21 cellular contexts compared by ENCODE assay signal in genomic region chr14:22607291-22607690, GRCh38. TPM values are rescaled to one million over a fixed set of nuclear protein-coding genes. Genes with fewer than 3 reads are reported as not detected.
"Had no signal": no experiment of that assay in that cellular context is flagged by ENCODE, and none has a peak within 500 bp of the region (broad histone marks: within the 10 kb centered on the region; RNA-seq: fewer than 3 reads in every experiment).

No MANE protein-coding gene starts in this region.

- H3K9me3 Mint-ChIP-seq: central memory CD8-positive, alpha-beta T cell; effector memory CD8-positive, alpha-beta T cell; natural killer cell; WTC11 had no signal

- ATAC-seq: activated CD8-positive, alpha-beta T cell treated with anti-CD3 and anti-CD28 coated beads, Interleukin-2, amount 10 ng/mL, durations not matched to agents 7 days and 5 days; effector memory CD8-positive, alpha-beta T cell; natural killer cell; stimulated activated naive CD8-positive, alpha-beta T cell treated with anti-CD3 and anti-CD28 coated beads, Interleukin-15, Interleukin-2, amounts not matched to agents 100 U/mL and 50 U/mL, for 24 hours; WTC11 had no signal

- H3K4me3 Mint-ChIP-seq: activated CD8-positive, alpha-beta T cell treated with anti-CD3 and anti-CD28 coated beads, Interleukin-2, amount 10 ng/mL, durations not matched to agents 7 days and 5 days; activated naive CD8-positive, alpha-beta T cell; central memory CD8-positive, alpha-beta T cell; effector memory CD8-positive, alpha-beta T cell; natural killer cell; WTC11 had no signal

- DNase-seq: activated CD4-positive, alpha-beta T cell treated with anti-CD3 and anti-CD28 coated beads for 48 hours; activated CD8-positive, alpha-beta memory T cell treated with anti-CD3 and anti-CD28 coated beads, Interleukin-2, amount 50 U/mL, for 4 hours; activated CD8-positive, alpha-beta T cell treated with anti-CD3 and anti-CD28 coated beads, Interleukin-2, amount 10 ng/mL, durations not matched to agents 7 days and 5 days; activated gamma-delta T cell treated with Interleukin-2 at 50 U/mL for 16 hours; amniotic stem cell; brain microvascular endothelial cell; effector memory CD8-positive, alpha-beta T cell; natural killer cell; posterior cingulate gyrus; stimulated activated naive CD8-positive, alpha-beta T cell treated with anti-CD3 and anti-CD28 coated beads, Interleukin-15, Interleukin-2, amounts not matched to agents 100 U/mL and 50 U/mL, for 24 hours; T-helper 2 cell; transverse colon had no signal

- H3K4me1 ChIP-seq: transverse colon, vagina had no signal

- H3K4me1 Mint-ChIP-seq: central memory CD8-positive, alpha-beta T cell; WTC11 had no signal

- H3K27ac ChIP-seq: brain microvascular endothelial cell, neutrophil, transverse colon, vagina had no signal

- H3K27me3 ChIP-seq: brain microvascular endothelial cell, neutrophil, transverse colon, vagina had no signal

- H3K27me3 Mint-ChIP-seq: activated naive CD8-positive, alpha-beta T cell; central memory CD8-positive, alpha-beta T cell; effector memory CD8-positive, alpha-beta T cell had no signal

- H3K27ac Mint-ChIP-seq: activated CD8-positive, alpha-beta T cell treated with anti-CD3 and anti-CD28 coated beads, Interleukin-2, amount 10 ng/mL, durations not matched to agents 7 days and 5 days; activated naive CD8-positive, alpha-beta T cell; natural killer cell; WTC11 had no signal

- H3K9me3 ChIP-seq: neutrophil, transverse colon, vagina had no signal

- H3K4me3 ChIP-seq: transverse colon, vagina had no signal

RNA-seq across cellular contexts. Expression of gene OR6J1, which starts 36.9 kb away (rescaled TPM):
- total RNA-seq: activated CD8-positive, alpha-beta T cell treated with anti-CD3 and anti-CD28 coated beads, Interleukin-2, amount 10 ng/mL, durations not matched to agents 7 days and 5 days; epithelial cell of proximal tubule; frontal cortex; lung microvascular endothelial cell; mononuclear cell; natural killer cell; transverse colon; vagina; WTC11 had no signal
